In the genomic region with DNA sequence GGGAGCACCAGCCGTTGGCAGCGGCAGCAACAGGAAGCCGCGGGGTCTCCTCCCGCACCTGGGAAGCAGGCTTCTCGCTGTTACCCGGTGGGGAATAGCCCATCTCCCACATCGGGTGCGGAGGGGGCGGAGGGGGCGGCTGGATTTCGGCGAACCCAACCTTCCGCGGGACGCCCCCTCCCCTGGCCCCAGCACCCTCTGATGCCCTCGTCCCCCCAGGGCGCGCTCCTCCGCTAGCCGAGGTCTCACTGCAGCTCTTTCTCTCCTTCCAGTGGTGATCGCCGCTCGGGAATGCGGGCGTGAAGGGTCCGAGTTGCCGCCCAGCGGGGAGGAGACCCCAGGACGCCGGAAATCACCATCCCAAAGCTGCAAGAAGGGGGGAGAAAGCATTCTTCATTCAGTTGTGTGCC, we compare ENCODE assay signal across 8 cellular contexts. TPM values are rescaled to one million over a fixed set of nuclear protein-coding genes. Genes with fewer than 3 reads are reported as not detected.
DNase-seq lines count a peak whose midpoint lies in the region; ATAC-seq and TF ChIP-seq lines count a peak whose summit lies in the region.

No MANE protein-coding gene starts in this region.

- H3K36me3 ChIP-seq in adrenal gland (replicated peaks in 1 of 2): no peaks in the 10 kb centered on the region

- DNase-seq in EL (peak; percentile 53), adrenal gland (peak in 3 of 7 donors; percentile 32 to 62 (median 57)), immature natural killer cell (peak in 2 of 3 donors; percentile 5 to 7), dedifferentiated amniotic fluid mesenchymal stem cell (ENCODE audit: extremely low spot score) (no peak), superior temporal gyrus (ENCODE audit: extremely low spot score) (no peak)
- DNase-seq in stimulated activated effector memory CD8-positive, alpha-beta T cell treated with anti-CD3 and anti-CD28 coated beads, Interleukin-12 subunit alpha, Interleukin-12 subunit beta, amount 100 ng/mL, for 72 hours (ENCODE audit: low spot score in 2 of 2): peak; percentile 4 to 58

- no peak for TF ChIP-seq POLR2A in adrenal gland (IDR thresholded peaks at IDR 0.05)

- peak overlapping the region; percentile 82 to 92 (median 89) for H3K4me3 Mint-ChIP-seq in immature natural killer cell
- peak overlapping the region; percentile 83 for H3K4me3 Mint-ChIP-seq in stimulated activated effector memory CD8-positive, alpha-beta T cell treated with anti-CD3 and anti-CD28 coated beads, Interleukin-12 subunit alpha, Interleukin-12 subunit beta, amount 100 ng/mL, for 72 hours

- 0 to 1% (median 0%) methylated on average over 5 to 31 of the region's 31 CpGs for WGBS in adrenal gland, 4 donors

- H3K27me3 ChIP-seq in adrenal gland: no peaks in the 10 kb centered on the region

- peaks cover 0 to 23% of the 10 kb centered on the region in 2 donors for H3K4me1 ChIP-seq in adrenal gland (replicated peaks in 1 of 2)

- TF ChIP-seq CTCF in adrenal gland (IDR thresholded peaks at IDR 0.05): no peak

- peaks cover under 1 to 6% (median 4%) of the 10 kb centered on the region in 3 donors for H3K36me3 Mint-ChIP-seq in immature natural killer cell
- no peaks in the 10 kb centered on the region for H3K36me3 Mint-ChIP-seq in stimulated activated effector memory CD8-positive, alpha-beta T cell treated with anti-CD3 and anti-CD28 coated beads, Interleukin-12 subunit alpha, Interleukin-12 subunit beta, amount 100 ng/mL, for 72 hours

- H3K27ac ChIP-seq in adrenal gland: peak overlapping the region; percentile 81 to 99 (median 96)

- H3K27ac Mint-ChIP-seq in immature natural killer cell: no peak overlapping the region
- no peak overlapping the region for H3K27ac Mint-ChIP-seq in stimulated activated effector memory CD8-positive, alpha-beta T cell treated with anti-CD3 and anti-CD28 coated beads, Interleukin-12 subunit alpha, Interleukin-12 subunit beta, amount 100 ng/mL, for 72 hours

- ATAC-seq in HG03432 (IDR thresholded peaks at IDR 0.05; ENCODE audit: unreplicated experiment) (peak; percentile 1), HG02884 (IDR thresholded peaks at IDR 0.05; ENCODE audit: unreplicated experiment) (no peak)
- no peak for ATAC-seq in stimulated activated effector memory CD8-positive, alpha-beta T cell treated with anti-CD3 and anti-CD28 coated beads, Interleukin-12 subunit alpha, Interleukin-12 subunit beta, amount 100 ng/mL, for 72 hours

- H3K9me3 ChIP-seq in adrenal gland (replicated peaks in 1 of 3): no peaks in the 10 kb centered on the region

- intact Hi-C loops in adrenal gland (cut with DNase I): loop anchor here (5.0 to 10.0 kb wide), 2 partner anchors 125 to 238 kb away; no protein-coding TSS in a partner anchor

- H3K4me3 ChIP-seq in adrenal gland: peak overlapping the region; percentile 27 to 67 (median 58)

- peaks cover 25 to 28% of the 10 kb centered on the region in 2 donors for H3K4me1 Mint-ChIP-seq in immature natural killer cell
- peaks cover 12% of the 10 kb centered on the region for H3K4me1 Mint-ChIP-seq in stimulated activated effector memory CD8-positive, alpha-beta T cell treated with anti-CD3 and anti-CD28 coated beads, Interleukin-12 subunit alpha, Interleukin-12 subunit beta, amount 100 ng/mL, for 72 hours

- H3K9me3 Mint-ChIP-seq in immature natural killer cell: peaks cover 3 to 6% (median 4%) of the 10 kb centered on the region in 6 donors
- H3K9me3 Mint-ChIP-seq in stimulated activated effector memory CD8-positive, alpha-beta T cell treated with anti-CD3 and anti-CD28 coated beads, Interleukin-12 subunit alpha, Interleukin-12 subunit beta, amount 100 ng/mL, for 72 hours: peaks cover 4% of the 10 kb centered on the region

- peaks cover 15 to 31% (median 28%) of the 10 kb centered on the region in 3 donors for H3K27me3 Mint-ChIP-seq in immature natural killer cell (ENCODE audit: low read depth in 3 of 3)

RNA-seq across cellular contexts. Expression of gene SAMD4A, which starts 0.3 kb away (rescaled TPM):
- total RNA-seq in adrenal gland: 10 to 100 TPM in 5 of 8 donors, 1 to 10 TPM in 3; 8.2 to 13.2 (median 10.7) TPM
- polyA plus RNA-seq in adrenal gland (1 to 10 TPM; 2.2 to 7.0 (median 3.0) TPM), immature natural killer cell (not detected)

RNA-seq across cellular contexts. Expression of gene CGRRF1, which starts 57.5 kb away (rescaled TPM):
- 10 to 100 TPM in 7 of 8 donors, 1 to 10 TPM in 1; 9.4 to 22.9 (median 18.3) TPM for total RNA-seq in adrenal gland
- polyA plus RNA-seq in adrenal gland (10 to 100 TPM; 16.8 to 26.9 (median 23.4) TPM), immature natural killer cell (10 to 100 TPM; 22.4 to 36.0 (median 27.5) TPM)

Comparison
In these comparisons a context has a peak if more than half of its experiments do, and no peak if none do; other contexts are left out.
1. DNase-seq: peak in EL (single experiment), immature natural killer cell (2 of 3) and stimulated activated effector memory CD8-positive, alpha-beta T cell treated with anti-CD3 and anti-CD28 coated beads, Interleukin-12 subunit alpha, Interleukin-12 subunit beta, amount 100 ng/mL, for 72 hours (2 of 2); none in dedifferentiated amniotic fluid mesenchymal stem cell (single experiment) and superior temporal gyrus (single experiment).